26 cellular contexts compared by ENCODE assay signal in genomic region chr15:49898575-49899283, GRCh38.
A peak's percentile ranks its signal among the peaks of the same experiment; 100 is the strongest.
DNase-seq lines count a peak whose midpoint lies in the region; ATAC-seq, FAIRE-seq and TF ChIP-seq lines count a peak whose summit lies in the region.
"Had no signal": no experiment of that assay in that cellular context is flagged by ENCODE, and none has a peak within 500 bp of the region (broad histone marks: within the 10 kb centered on the region; RNA-seq: fewer than 3 reads in every experiment).

No MANE protein-coding gene starts in this region.

- H3K27ac ChIP-seq in transverse colon (peak overlapping the region; percentile 18 to 72 (median 48)), dorsolateral prefrontal cortex (peak overlapping the region in 28 of 59 donors; percentile 7 to 96 (median 90))
- H3K27ac ChIP-seq: 22Rv1, parathyroid adenoma, upper lobe of left lung had no signal

- H3K4me1 Mint-ChIP-seq in activated CD8-positive, alpha-beta memory T cell treated with anti-CD3 and anti-CD28 coated beads, Interleukin-2, amount 10 ng/mL, durations not matched to agents 7 days and 5 days = peaks cover 9% of the 10 kb centered on the region
- H3K4me1 Mint-ChIP-seq in natural killer cell = peaks cover 6 to 10% of the 10 kb centered on the region in 2 donors
- H3K4me1 Mint-ChIP-seq: activated T-helper 17 cell treated with anti-CD3 and anti-CD28 coated beads, Interleukin-2, amount 50 U/mL, for 72 hours had no signal

- TF ChIP-seq EP300 in transverse colon (IDR thresholded peaks at IDR 0.05; ENCODE audit: low read depth) = no peak

- H3K9me3 Mint-ChIP-seq in activated CD8-positive, alpha-beta memory T cell treated with anti-CD3 and anti-CD28 coated beads, Interleukin-2, amount 10 ng/mL, durations not matched to agents 7 days and 5 days (ENCODE audit: low read depth) = no peaks in the 10 kb centered on the region
- H3K9me3 Mint-ChIP-seq in natural killer cell = no peaks in the 10 kb centered on the region
- H3K9me3 Mint-ChIP-seq: activated naive CD4-positive, alpha-beta T cell treated with anti-CD3 and anti-CD28 coated beads, Interleukin-2, amount 50 U/mL, for 72 hours; activated T-helper 17 cell treated with anti-CD3 and anti-CD28 coated beads, Interleukin-2, amount 50 U/mL, for 72 hours; CD8-positive, alpha-beta T cell; dendritic cell treated with granulocyte-macrophage colony-stimulating factor and Interleukin-4, amounts not matched to agents 40 ng/mL and 50 ng/mL, for 4 days; H9; stimulated activated naive CD8-positive, alpha-beta T cell treated with anti-CD3 and anti-CD28 coated beads, Interleukin-15, Interleukin-2, amounts not matched to agents 100 ng/mL and 50 ng/mL, for 24 hours; T-helper 2 cell treated with Interferon-gamma antibody and Interleukin-4, amounts not matched to agents 5 μg/mL and 100 μg/mL, for 36 hours had no signal

- H3K4me3 ChIP-seq in transverse colon (no peak overlapping the region), dorsolateral prefrontal cortex (no peak overlapping the region)
- H3K4me3 ChIP-seq: upper lobe of left lung had no signal

- peaks cover 3 to 26% (median 14%) of the 10 kb centered on the region in 4 donors for H3K4me1 ChIP-seq in transverse colon
- H3K4me1 ChIP-seq: parathyroid adenoma, upper lobe of left lung had no signal

- no peak for ATAC-seq in activated CD8-positive, alpha-beta memory T cell treated with anti-CD3 and anti-CD28 coated beads, Interleukin-2, amount 10 ng/mL, durations not matched to agents 7 days and 5 days
- no peak for ATAC-seq in natural killer cell
- ATAC-seq in GM18519 (IDR thresholded peaks at IDR 0.05; ENCODE audit: low FRiP score, unreplicated experiment) = no peak
- ATAC-seq: activated naive CD4-positive, alpha-beta T cell treated with anti-CD3 and anti-CD28 coated beads, Interleukin-2, amount 50 U/mL, for 72 hours; activated T-helper 17 cell treated with anti-CD3 and anti-CD28 coated beads, Interleukin-2, amount 50 U/mL, for 72 hours; CD8-positive, alpha-beta T cell; right cardiac atrium had no signal

- in situ Hi-C loops in transverse colon (cut with MboI; ENCODE audit: low pct_ligation_motif_present in 1 of 4, low pct_unique_long_range_greater_than_20kb in 1 of 4, low sequenced_read_pairs in 3 of 4) = no loop called here
- in situ Hi-C loops in GM13977 (cut with MboI; ENCODE audit: low pct_unique_long_range_greater_than_20kb, low sequenced_read_pairs, unreplicated experiment) = no loop called here

- peak; percentile 97 for FAIRE-seq in endometrium (lab: Jason Lieb, UNC)

- no peak for DNase-seq in activated CD8-positive, alpha-beta memory T cell treated with anti-CD3 and anti-CD28 coated beads, Interleukin-2, amount 10 ng/mL, durations not matched to agents 7 days and 5 days
- no peak for DNase-seq in activated CD8-positive, alpha-beta memory T cell treated with anti-CD3 and anti-CD28 coated beads, Interleukin-2, amount 50 U/mL, for 48 hours
- no peak for DNase-seq in natural killer cell
- no peak for DNase-seq in transverse colon
- no peak for DNase-seq in GM13977 (ENCODE audit: low spot score)
- no peak for DNase-seq in dorsolateral prefrontal cortex
- DNase-seq: aorta; CD8-positive, alpha-beta T cell; central memory CD4-positive, alpha-beta T cell; GDM1; H9; NCI-H1105; NCI-H1930; NCI-H345; OCI-M1; right cardiac atrium; upper lobe of left lung had no signal

- 71 to 91% methylated on average over 2 of the region's 2 CpGs for WGBS in transverse colon (ENCODE audit: low coverage in 1 of 2), 2 donors

- no peaks in the 10 kb centered on the region for H3K9me3 ChIP-seq in transverse colon
- H3K9me3 ChIP-seq: upper lobe of left lung had no signal

- no peak overlapping the region for H3K4me3 Mint-ChIP-seq in activated CD8-positive, alpha-beta memory T cell treated with anti-CD3 and anti-CD28 coated beads, Interleukin-2, amount 10 ng/mL, durations not matched to agents 7 days and 5 days
- no peak overlapping the region for H3K4me3 Mint-ChIP-seq in natural killer cell
- H3K4me3 Mint-ChIP-seq: activated T-helper 17 cell treated with anti-CD3 and anti-CD28 coated beads, Interleukin-2, amount 50 U/mL, for 72 hours; CD8-positive, alpha-beta T cell; dendritic cell treated with granulocyte-macrophage colony-stimulating factor and Interleukin-4, amounts not matched to agents 40 ng/mL and 50 ng/mL, for 4 days; H9; stimulated activated naive CD8-positive, alpha-beta T cell treated with anti-CD3 and anti-CD28 coated beads, Interleukin-15, Interleukin-2, amounts not matched to agents 100 ng/mL and 50 ng/mL, for 24 hours; T-helper 2 cell treated with Interferon-gamma antibody and Interleukin-4, amounts not matched to agents 5 μg/mL and 100 μg/mL, for 36 hours had no signal

- H3K36me3 Mint-ChIP-seq in activated CD8-positive, alpha-beta memory T cell treated with anti-CD3 and anti-CD28 coated beads, Interleukin-2, amount 10 ng/mL, durations not matched to agents 7 days and 5 days = peaks cover 57% of the 10 kb centered on the region
- H3K36me3 Mint-ChIP-seq in natural killer cell = peaks cover 6% of the 10 kb centered on the region
- H3K36me3 Mint-ChIP-seq: activated naive CD4-positive, alpha-beta T cell treated with anti-CD3 and anti-CD28 coated beads, Interleukin-2, amount 50 U/mL, for 72 hours; CD8-positive, alpha-beta T cell had no signal

- no peak for TF ChIP-seq POLR2A in transverse colon (IDR thresholded peaks at IDR 0.05)

- H3K36me3 ChIP-seq in transverse colon = no peaks in the 10 kb centered on the region
- H3K36me3 ChIP-seq: upper lobe of left lung had no signal

- H3K27me3 Mint-ChIP-seq in activated CD8-positive, alpha-beta memory T cell treated with anti-CD3 and anti-CD28 coated beads, Interleukin-2, amount 10 ng/mL, durations not matched to agents 7 days and 5 days = no peaks in the 10 kb centered on the region
- no peaks in the 10 kb centered on the region for H3K27me3 Mint-ChIP-seq in natural killer cell (ENCODE audit: low read depth in 2 of 2)
- H3K27me3 Mint-ChIP-seq: activated T-helper 17 cell treated with anti-CD3 and anti-CD28 coated beads, Interleukin-2, amount 50 U/mL, for 72 hours; dendritic cell treated with granulocyte-macrophage colony-stimulating factor and Interleukin-4, amounts not matched to agents 40 ng/mL and 50 ng/mL, for 4 days; stimulated activated naive CD8-positive, alpha-beta T cell treated with anti-CD3 and anti-CD28 coated beads, Interleukin-15, Interleukin-2, amounts not matched to agents 100 ng/mL and 50 ng/mL, for 24 hours had no signal

- CTCF ChIA-PET in activated CD8-positive, alpha-beta memory T cell treated with anti-CD3 and anti-CD28 coated beads, Interleukin-2, amount 10 ng/mL, durations not matched to agents 7 days and 5 days (lab: Charles Lee) = interaction anchor here (1.0 kb wide), 1 partner anchor 22 kb away, joined by 3 read pairs; no protein-coding TSS in a partner anchor

- no peaks in the 10 kb centered on the region for H3K27me3 ChIP-seq in transverse colon
- H3K27me3 ChIP-seq in dorsolateral prefrontal cortex = no peaks in the 10 kb centered on the region
- H3K27me3 ChIP-seq: upper lobe of left lung had no signal

- H3K27ac Mint-ChIP-seq in activated CD8-positive, alpha-beta memory T cell treated with anti-CD3 and anti-CD28 coated beads, Interleukin-2, amount 10 ng/mL, durations not matched to agents 7 days and 5 days = peak overlapping the region; percentile 17
- H3K27ac Mint-ChIP-seq in natural killer cell = peak overlapping the region; percentile 11 to 53
- H3K27ac Mint-ChIP-seq: activated naive CD4-positive, alpha-beta T cell treated with anti-CD3 and anti-CD28 coated beads, Interleukin-2, amount 50 U/mL, for 72 hours; activated T-helper 17 cell treated with anti-CD3 and anti-CD28 coated beads, Interleukin-2, amount 50 U/mL, for 72 hours; CD8-positive, alpha-beta T cell; dendritic cell treated with granulocyte-macrophage colony-stimulating factor and Interleukin-4, amounts not matched to agents 40 ng/mL and 50 ng/mL, for 4 days; stimulated activated naive CD8-positive, alpha-beta T cell treated with anti-CD3 and anti-CD28 coated beads, Interleukin-15, Interleukin-2, amounts not matched to agents 100 ng/mL and 50 ng/mL, for 24 hours; T-helper 2 cell treated with Interferon-gamma antibody and Interleukin-4, amounts not matched to agents 5 μg/mL and 100 μg/mL, for 36 hours had no signal

- intact Hi-C loops in natural killer cell (cut with micrococcal nuclease) (no loop called here), transverse colon (cut with DNase I; ENCODE audit: low total_unique reads) (no loop called here), dorsolateral prefrontal cortex (cut with DNase I) (no loop called here)

- TF ChIP-seq CTCF in natural killer cell (IDR thresholded peaks at IDR 0.05) (no peak), transverse colon (IDR thresholded peaks at IDR 0.05) (no peak), GM13977 (IDR thresholded peaks at IDR 0.05; ENCODE audit: extremely low read depth, insufficient read depth, missing control alignments) (no peak), dorsolateral prefrontal cortex (IDR thresholded peaks at IDR 0.05 in 54 of 56, conservative IDR thresholded peaks at IDR 0.05 in 2 of 56; ENCODE audit: low read depth in 1 of 56, partially characterized antibody in 56 of 56) (no peak)
